Comparison of ENCODE assay signal across 14 cellular contexts in genomic region chr12:3552726-3553045, GRCh38.
DNase-seq lines count a peak whose midpoint lies in the region; ATAC-seq and TF ChIP-seq lines count a peak whose summit lies in the region.
"Had no signal": no experiment of that assay in that cellular context is flagged by ENCODE, and none has a peak within 500 bp of the region (broad histone marks: within the 10 kb centered on the region; RNA-seq: fewer than 3 reads in every experiment).

No MANE protein-coding gene starts in this region.

- 48% methylated on average over 7 of the region's 7 CpGs for WGBS in right cardiac atrium
- 57 to 80% methylated on average over 1 to 7 of the region's 7 CpGs for WGBS in testis, 2 donors

- H3K4me1 ChIP-seq in right cardiac atrium (ENCODE audit: control insufficient read depth, insufficient read depth, low read length) (no peaks in the 10 kb centered on the region), testis (no peaks in the 10 kb centered on the region)

- TF ChIP-seq POLR2A in testis (IDR thresholded peaks at IDR 0.05), result no peak

- intact Hi-C loops in right cardiac atrium (cut with DNase I), result no loop called here
- intact Hi-C loops in testis (cut with DNase I; ENCODE audit: low total_unique reads), result no loop called here

- DNase-seq in activated CD8-positive, alpha-beta memory T cell treated with anti-CD3 and anti-CD28 coated beads, Interleukin-2, amount 50 U/mL, for 48 hours, result peak; percentile 38
- DNase-seq in activated CD8-positive, alpha-beta memory T cell treated with anti-CD3 and anti-CD28 coated beads, Interleukin-2, amount 50 U/mL, for 4 hours, result no peak
- DNase-seq in coronary artery (ENCODE audit: low spot score) (peak; percentile 16), right cardiac atrium (peak in 2 of 3 donors; percentile 22 to 51), testis (peak; percentile 27), SKM-1 (lab: John Stamatoyannopoulos, UW; ENCODE audit: unreplicated experiment) (no peak)
- DNase-seq: 8988T; CD4-positive, CD25-positive, alpha-beta regulatory T cell; DMS53; GM23248 had no signal

- H3K9me3 ChIP-seq in right cardiac atrium (ENCODE audit: control insufficient read depth, low read length), result no peaks in the 10 kb centered on the region
- no peaks in the 10 kb centered on the region for H3K9me3 ChIP-seq in testis
- H3K9me3 ChIP-seq: BLaER1 treated with 17β-estradiol and CSF1 and Interleukin-3, amounts not matched to agents 10 nM and 100 nM had no signal

- H3K27me3 ChIP-seq in right cardiac atrium (ENCODE audit: control insufficient read depth, insufficient read depth) (no peaks in the 10 kb centered on the region), testis (no peaks in the 10 kb centered on the region)

- H3K36me3 ChIP-seq in testis (ENCODE audit: low read depth, missing control alignments), result no peaks in the 10 kb centered on the region
- H3K36me3 ChIP-seq: BLaER1 treated with 17β-estradiol and CSF1 and Interleukin-3, amounts not matched to agents 10 nM and 100 nM had no signal

- TF ChIP-seq CTCF in coronary artery (IDR thresholded peaks at IDR 0.05), result no peak
- no peak for TF ChIP-seq CTCF in testis (IDR thresholded peaks at IDR 0.05)

- H3K4me3 ChIP-seq in coronary artery, result no peak overlapping the region
- no peak overlapping the region for H3K4me3 ChIP-seq in right cardiac atrium (ENCODE audit: low read length)
- no peak overlapping the region for H3K4me3 ChIP-seq in testis
- H3K4me3 ChIP-seq: BLaER1 treated with 17β-estradiol and CSF1 and Interleukin-3, amounts not matched to agents 10 nM and 100 nM; GM23248 had no signal

- ATAC-seq in right cardiac atrium (no peak), GM19452 (IDR thresholded peaks at IDR 0.05; ENCODE audit: unreplicated experiment) (no peak)
- ATAC-seq: HCT116 had no signal

- H3K27ac ChIP-seq in coronary artery, result no peak overlapping the region
- no peak overlapping the region for H3K27ac ChIP-seq in right cardiac atrium (ENCODE audit: low read length)
- no peak overlapping the region for H3K27ac ChIP-seq in testis
- H3K27ac ChIP-seq: BLaER1 treated with 17β-estradiol and CSF1 and Interleukin-3, amounts not matched to agents 10 nM and 100 nM; GM23248; HL-60 had no signal

Comparison
In these comparisons a context has a peak if more than half of its experiments do, and no peak if none do; other contexts are left out.
1. DNase-seq: peak in activated CD8-positive, alpha-beta memory T cell treated with anti-CD3 and anti-CD28 coated beads, Interleukin-2, amount 50 U/mL, for 48 hours (single experiment), coronary artery (single experiment), right cardiac atrium (2 of 3) and testis (single experiment); none in activated CD8-positive, alpha-beta memory T cell treated with anti-CD3 and anti-CD28 coated beads, Interleukin-2, amount 50 U/mL, for 4 hours (single experiment) and SKM-1 (single experiment).